ENCODE assay signal across 21 cellular contexts in genomic region chr4:81257021-81257420, GRCh38. TPM values are rescaled to one million over a fixed set of nuclear protein-coding genes. Genes with fewer than 3 reads are reported as not detected.
A peak's percentile ranks its signal among the peaks of the same experiment; 100 is the strongest.
DNase-seq lines count a peak whose midpoint lies in the region; FAIRE-seq and TF ChIP-seq lines count a peak whose summit lies in the region.
"Had no signal": no experiment of that assay in that cellular context is flagged by ENCODE, and none has a peak within 500 bp of the region (broad histone marks: within the 10 kb centered on the region; RNA-seq: fewer than 3 reads in every experiment).

No MANE protein-coding gene starts in this region.

- no peak for FAIRE-seq in D721Med (lab: Jason Lieb, UNC)

- DNase-seq in AG20443 (ENCODE audit: low spot score) (peak; percentile 27), NCI-H226 (peak; percentile 48), fibroblast of gingiva (ENCODE audit: low read depth) (peak; percentile 10), renal cortical epithelial cell (ENCODE audit: low read depth) (peak; percentile 3), D721Med (ENCODE audit: insufficient read length, low spot score) (no peak), NCI-H2171 treated with DMSO at 0.1 percent for 48 hours (lab: John Stamatoyannopoulos, UW) (no peak), T-helper 1 cell (no peak)
- no peak for DNase-seq in stimulated activated CD4-positive, alpha-beta T cell treated with anti-CD3 and anti-CD28 coated beads, Interleukin-4, amount 100 ng/mL, for 4 hours
- DNase-seq: activated naive CD8-positive, alpha-beta T cell treated with anti-CD3 and anti-CD28 coated beads for 36 hours; central memory CD4-positive, alpha-beta T cell; effector CD4-positive, alpha-beta T cell; hippocampal formation; KBM-7; midbrain; NCI-H1105 treated with DMSO at 0.1 percent for 48 hours; NCI-H2107; NCI-H69; T1000; thyroid gland had no signal

- TF ChIP-seq CTCF in D721Med (IDR thresholded peaks at IDR 0.05; ENCODE audit: insufficient read depth, missing control alignments) = no peak

RNA-seq across cellular contexts. Expression of gene PRKG2, which starts 42.0 kb away (rescaled TPM):
- total RNA-seq in renal cortical epithelial cell = 0.35 and 0.89 TPM in 2 replicates
- total RNA-seq: pulmonary artery endothelial cell, SK-MEL-5 had no signal

Comparison
In these comparisons a context has a peak if more than half of its experiments do, and no peak if none do; other contexts are left out.
1. DNase-seq: peak in AG20443 (single experiment), NCI-H226 (single experiment), fibroblast of gingiva (single experiment) and renal cortical epithelial cell (single experiment); none in stimulated activated CD4-positive, alpha-beta T cell treated with anti-CD3 and anti-CD28 coated beads, Interleukin-4, amount 100 ng/mL, for 4 hours (0 of 2), D721Med (single experiment), NCI-H2171 treated with DMSO at 0.1 percent for 48 hours (single experiment) and T-helper 1 cell (0 of 5).